12 cellular contexts compared by ENCODE assay signal in genomic region chr6:46263709-46264091, GRCh38.
A peak's percentile ranks its signal among the peaks of the same experiment; 100 is the strongest.
DNase-seq lines count a peak whose midpoint lies in the region; ATAC-seq and TF ChIP-seq lines count a peak whose summit lies in the region.
"Had no signal": no experiment of that assay in that cellular context is flagged by ENCODE, and none has a peak within 500 bp of the region (broad histone marks: within the 10 kb centered on the region; RNA-seq: fewer than 3 reads in every experiment).

No MANE protein-coding gene starts in this region.

- H3K4me3 ChIP-seq in AG09309 (ENCODE audit: control insufficient read depth, low read depth, low read length) (no peak overlapping the region), Karpas-422 (ENCODE audit: low read length) (no peak overlapping the region), lung (no peak overlapping the region)
- H3K4me3 ChIP-seq: MG63 had no signal

- DNase-seq in AG09309 (ENCODE audit: low read depth) (peak; percentile 93), Karpas-422 (peak; percentile 30), epidermal melanocyte (ENCODE audit: insufficient read length, low spot score) (peak; percentile 24), lung (ENCODE audit: low spot score) (no peak), RPMI8226 (no peak)
- DNase-seq in stimulated activated CD4-positive, alpha-beta T cell treated with anti-CD3 and anti-CD28 coated beads, Interleukin-12 subunit alpha, Interleukin-12 subunit beta, amount 100 ng/mL, for 4 hours, result no peak
- DNase-seq: activated CD4-positive, alpha-beta T cell treated with anti-CD3 and anti-CD28 coated beads for 48 hours; MG63; NCI-H2171 treated with DMSO at 0.1 percent for 48 hours; OCI-M1 had no signal

- H3K36me3 ChIP-seq in Karpas-422 (ENCODE audit: insufficient read depth, low read length) (no peaks in the 10 kb centered on the region), lung (ENCODE audit: control insufficient read depth in 2 of 2, insufficient read depth in 2 of 2, low read length in 2 of 2) (no peaks in the 10 kb centered on the region)
- H3K36me3 ChIP-seq: MG63 had no signal

- H3K27ac ChIP-seq in Karpas-422 (ENCODE audit: low read length) (no peak overlapping the region), lung (ENCODE audit: low read depth in 1 of 2, low read length in 1 of 2) (no peak overlapping the region)

- H3K9me3 ChIP-seq in Karpas-422 (ENCODE audit: low read length) (no peaks in the 10 kb centered on the region), lung (ENCODE audit: control insufficient read depth in 2 of 2, insufficient read depth in 1 of 2, low read length in 1 of 2) (no peaks in the 10 kb centered on the region)
- H3K9me3 ChIP-seq: MG63 had no signal

- H3K4me1 ChIP-seq in Karpas-422 (ENCODE audit: low read length) (peaks cover 13% of the 10 kb centered on the region), lung (ENCODE audit: control insufficient read depth in 2 of 2, insufficient read depth in 2 of 2, low read length in 2 of 2) (peaks cover 2 to 26% of the 10 kb centered on the region in 2 donors)

- 44 to 54% methylated on average over 1 of the region's 1 CpG for WGBS in lung, 2 donors

- no peaks in the 10 kb centered on the region for H3K9me2 ChIP-seq in Karpas-422 (replicated peaks; ENCODE audit: insufficient read depth, low read length)

- no peak overlapping the region for H3K4me2 ChIP-seq in Karpas-422 (ENCODE audit: low read depth, low read length, poor library complexity, severe bottlenecking)

- no peaks in the 10 kb centered on the region for H3K79me2 ChIP-seq in Karpas-422 (ENCODE audit: low read length)

- no peaks in the 10 kb centered on the region for H4K20me1 ChIP-seq in Karpas-422 (ENCODE audit: insufficient read depth, low read depth, low read length)

- no peak for TF ChIP-seq CTCF in AG09309 (IDR thresholded peaks at IDR 0.05; ENCODE audit: control insufficient read depth, insufficient read depth, low read depth, low read length, missing control alignments)
- TF ChIP-seq CTCF in lung (IDR thresholded peaks at IDR 0.05; ENCODE audit: control extremely low read depth, extremely low read depth), result no peak

- peak; percentile 34 for ATAC-seq in lung (ENCODE audit: insufficient read depth, low FRiP score)
- ATAC-seq in HG02642 (IDR thresholded peaks at IDR 0.05; ENCODE audit: poor library complexity, unreplicated experiment), result no peak
- no peak for ATAC-seq in HG02885 (IDR thresholded peaks at IDR 0.05; ENCODE audit: poor library complexity, unreplicated experiment)

- H2AFZ ChIP-seq in Karpas-422 (ENCODE audit: low read length), result no peak overlapping the region

- no peak overlapping the region for H3K9ac ChIP-seq in Karpas-422 (ENCODE audit: low read length)

- H3K27me3 ChIP-seq in Karpas-422 (ENCODE audit: low read length), result no peaks in the 10 kb centered on the region
- no peaks in the 10 kb centered on the region for H3K27me3 ChIP-seq in lung (ENCODE audit: control insufficient read depth, insufficient read depth)
- H3K27me3 ChIP-seq: MG63 had no signal

Comparison
In these comparisons a context has a peak if more than half of its experiments do, and no peak if none do; other contexts are left out.
1. DNase-seq: peak in AG09309 (single experiment), Karpas-422 (single experiment) and epidermal melanocyte (single experiment); none in lung (single experiment), stimulated activated CD4-positive, alpha-beta T cell treated with anti-CD3 and anti-CD28 coated beads, Interleukin-12 subunit alpha, Interleukin-12 subunit beta, amount 100 ng/mL, for 4 hours (single experiment) and RPMI8226 (single experiment).